1 cellular context compared by ENCODE assay signal in the genomic region with DNA sequence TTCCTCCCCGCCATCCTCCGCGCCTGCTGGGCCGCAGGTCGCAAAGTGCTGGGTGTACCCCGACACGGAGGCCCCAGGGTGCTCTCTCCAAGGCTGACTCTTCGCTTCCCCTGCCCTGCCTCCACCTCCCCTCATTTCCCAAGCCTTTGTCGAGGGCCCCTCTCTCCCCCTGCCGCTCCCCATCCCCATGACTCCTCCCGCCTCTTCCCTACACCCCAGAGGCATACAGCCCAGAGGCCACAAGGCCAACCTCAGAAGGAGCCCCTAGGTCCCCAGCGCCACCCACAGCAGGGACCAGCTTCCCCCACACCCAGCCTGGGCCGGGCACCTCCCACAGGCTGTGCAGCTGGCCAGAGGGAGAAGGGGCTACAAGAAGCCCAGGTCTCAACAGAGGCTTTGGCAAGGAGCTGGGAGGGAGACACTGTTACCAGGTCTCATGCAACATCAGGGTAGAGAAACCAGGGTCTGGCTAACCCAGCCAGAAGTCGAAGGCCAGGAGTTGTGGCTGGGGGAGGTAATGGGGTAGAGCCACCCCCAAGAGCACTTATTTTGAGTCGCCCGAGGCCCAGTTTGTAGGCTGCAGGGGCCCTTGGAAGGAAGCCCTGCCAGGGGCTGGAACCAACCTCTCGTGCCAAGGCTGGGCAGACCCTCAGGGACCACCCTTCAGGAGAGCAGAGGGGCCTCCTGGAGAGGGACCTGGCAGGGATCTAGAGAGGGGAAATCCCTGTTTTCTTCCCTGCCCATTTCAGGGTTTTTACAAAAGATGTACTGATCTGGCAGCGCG.
TF ChIP-seq lines count a peak whose summit lies in the region.

No MANE protein-coding gene starts in this region.

TF ChIP-seq in HepG2, 621 proteins besides CTCF, POLR2A, EP300 and RAD21:
- TF ChIP-seq ZNF205 (CRISPR knock-in tag; IDR thresholded peaks at IDR 0.05) (no peak), RBM22 (optimal IDR thresholded peaks at IDR 0.05; ENCODE audit: low read length) (peak; percentile 43), ZNF451 (CRISPR knock-in tag; IDR thresholded peaks at IDR 0.05) (no peak), AGO2 (optimal IDR thresholded peaks at IDR 0.05; ENCODE audit: low read depth, low read length) (peak; percentile 52)
